19 cellular contexts compared by ENCODE assay signal in genomic region chr6:169854083-169854725, GRCh38.
"Had no signal": no experiment of that assay in that cellular context is flagged by ENCODE, and none has a peak within 500 bp of the region (broad histone marks: within the 10 kb centered on the region; RNA-seq: fewer than 3 reads in every experiment).

No MANE protein-coding gene starts in this region.

- H3K4me1 ChIP-seq: transverse colon had no signal

- H3K27me3 ChIP-seq: transverse colon had no signal

- ATAC-seq: activated T-cell treated with anti-CD3 and anti-CD28 coated beads, Interleukin-2, amount 50 U/mL, for 4 hours; foreskin keratinocyte had no signal

- H3K4me1 Mint-ChIP-seq: activated CD4-positive, alpha-beta T cell treated with anti-CD3 and anti-CD28 coated beads, Interleukin-2, amount 10 ng/mL, durations not matched to agents 7 days and 5 days; mesothelial cell of epicardium had no signal

- H3K4me3 ChIP-seq: transverse colon had no signal

- DNase-seq: activated CD4-positive, alpha-beta T cell treated with anti-CD3 and anti-CD28 coated beads, Interleukin-2, amount 10 ng/mL, durations not matched to agents 7 days and 5 days; activated CD4-positive, CD25-positive, alpha-beta regulatory T cell; activated effector memory CD4-positive, alpha-beta T cell treated with anti-CD3 and anti-CD28 coated beads, Interleukin-2, amount 50 U/mL, for 16 hours; activated T-cell treated with anti-CD3 and anti-CD28 coated beads, Interleukin-2, amount 50 U/mL, for 4 hours; amniotic stem cell; central memory CD4-positive, alpha-beta T cell; cortex of kidney; effector CD8-positive, alpha-beta T cell; foreskin keratinocyte; glutamatergic neuron; nephron progenitor cell; stimulated activated CD4-positive, alpha-beta T cell treated with anti-CD3 and anti-CD28 coated beads, Interleukin-15, amount 100 ng/mL, for 24 hours; stimulated activated CD4-positive, alpha-beta T cell treated with anti-CD3 and anti-CD28 coated beads, Interleukin-4, amount 100 ng/mL, for 1 hour; stimulated activated naive CD4-positive, alpha-beta T cell; substantia nigra; SW 1271; transverse colon had no signal

- H3K27me3 Mint-ChIP-seq: activated CD4-positive, alpha-beta T cell treated with anti-CD3 and anti-CD28 coated beads, Interleukin-2, amount 10 ng/mL, durations not matched to agents 7 days and 5 days; activated naive CD8-positive, alpha-beta T cell had no signal

- H3K36me3 ChIP-seq: transverse colon had no signal

- H3K9me3 ChIP-seq: transverse colon had no signal

- H3K36me3 Mint-ChIP-seq: activated naive CD8-positive, alpha-beta T cell; mesothelial cell of epicardium had no signal

- H3K27ac ChIP-seq: foreskin keratinocyte, transverse colon had no signal

- H3K4me3 Mint-ChIP-seq: activated CD4-positive, alpha-beta T cell treated with anti-CD3 and anti-CD28 coated beads, Interleukin-2, amount 10 ng/mL, durations not matched to agents 7 days and 5 days; activated naive CD8-positive, alpha-beta T cell; activated T-cell treated with anti-CD3 and anti-CD28 coated beads, Interleukin-2, amount 50 U/mL, for 4 hours; mesothelial cell of epicardium; nephron progenitor cell had no signal

- H3K27ac Mint-ChIP-seq: activated CD4-positive, alpha-beta T cell treated with anti-CD3 and anti-CD28 coated beads, Interleukin-2, amount 10 ng/mL, durations not matched to agents 7 days and 5 days; activated naive CD8-positive, alpha-beta T cell; mesothelial cell of epicardium; nephron progenitor cell had no signal
